ENCODE assay signal across 9 cellular contexts in genomic region chr12:122872815-122873361, GRCh38. TPM values are rescaled to one million over a fixed set of nuclear protein-coding genes. Genes with fewer than 3 reads are reported as not detected.
DNase-seq lines count a peak whose midpoint lies in the region; ATAC-seq and TF ChIP-seq lines count a peak whose summit lies in the region.
"Had no signal": no experiment of that assay in that cellular context is flagged by ENCODE, and none has a peak within 500 bp of the region (broad histone marks: within the 10 kb centered on the region; RNA-seq: fewer than 3 reads in every experiment).

No MANE protein-coding gene starts in this region.

- H3K4ac ChIP-seq in IMR-90 (ENCODE audit: low read depth, low read length): no peak overlapping the region

- H3K4me2 ChIP-seq in BLaER1 (peak overlapping the region; percentile 94), IMR-90 (ENCODE audit: low read depth, low read length) (no peak overlapping the region), neural cell (ENCODE audit: low read length) (peak overlapping the region; percentile 76)

- H4K20me1 ChIP-seq in BLaER1: peaks cover 25% of the 10 kb centered on the region; the same call in 1 of the 2 replicates
- peaks cover 39% of the 10 kb centered on the region for H4K20me1 ChIP-seq in IMR-90 (ENCODE audit: insufficient read depth, low read length)
- H4K20me1 ChIP-seq in neural cell (ENCODE audit: insufficient read depth): no peaks in the 10 kb centered on the region

- H3K9ac ChIP-seq in BLaER1 (peak overlapping the region; percentile 94), IMR-90 (ENCODE audit: low read depth, low read length) (no peak overlapping the region), neural cell (ENCODE audit: low read length) (peak overlapping the region; percentile 78)

- no peak for TF ChIP-seq RAD21 in IMR-90 (IDR thresholded peaks at IDR 0.05; ENCODE audit: low read length)
- no peak for TF ChIP-seq RAD21 in neural cell (conservative IDR thresholded peaks at IDR 0.05)

- H4K8ac ChIP-seq in IMR-90 (ENCODE audit: low read depth in 2 of 2, low read length in 2 of 2): no peak overlapping the region; a peak in 1 of 4 replicates

- H3K23ac ChIP-seq in IMR-90 (ENCODE audit: low read depth, low read length): peak overlapping the region; percentile 1; the same call in 1 of the 2 replicates

- no peaks in the 10 kb centered on the region for H3K9me2 ChIP-seq in neural cell (ENCODE audit: insufficient read depth, low read length)

- H2BK120ac ChIP-seq in IMR-90 (ENCODE audit: low read depth, low read length): no peak overlapping the region; the same call in 1 of the 2 replicates

- H4K91ac ChIP-seq in IMR-90 (ENCODE audit: insufficient read depth, low read depth, low read length): no peak overlapping the region

- H2BK15ac ChIP-seq in IMR-90 (ENCODE audit: low read depth, low read length): no peak overlapping the region

- POLR2A ChIA-PET in IMR-90 (lab: Charles Lee; ENCODE audit: unreplicated experiment): no interaction called here

- no TSS peak for BruUV-seq in IMR-90 (replicated peaks; lab: Mats Ljungman, UMichigan)

- peaks cover 33% of the 10 kb centered on the region for H3K36me3 ChIP-seq in BLaER1
- peaks cover 23% of the 10 kb centered on the region for H3K36me3 ChIP-seq in IMR-90 (ENCODE audit: control insufficient read depth, insufficient read depth, low read length)
- H3K36me3 ChIP-seq in ectodermal cell (ENCODE audit: control insufficient read depth, insufficient read depth, low read length): peaks cover 14% of the 10 kb centered on the region
- H3K36me3 ChIP-seq in neural cell (ENCODE audit: insufficient read depth, low read length): no peaks in the 10 kb centered on the region

- DNase-seq in IMR-90: no peak
- DNase-seq in NCI-H2171 (lab: John Stamatoyannopoulos, UW): no peak
- DNase-seq in kidney glomerular epithelial cell (lab: John Stamatoyannopoulos, UW): no peak
- DNase-seq: EL had no signal

- H3K14ac ChIP-seq in IMR-90 (replicated peaks; ENCODE audit: low read depth, low read length): 0 out of 2 replicates have a peak overlapping the region, but pooled peaks have one; percentile 5

- no peak overlapping the region for H4K5ac ChIP-seq in IMR-90 (ENCODE audit: low read depth, low read length)

- H3K27ac ChIP-seq in BLaER1 (peak overlapping the region; percentile 98), IMR-90 (ENCODE audit: insufficient read depth, low read length) (no peak overlapping the region), ectodermal cell (ENCODE audit: insufficient read depth, low read depth, low read length, poor library complexity, severe bottlenecking) (peak overlapping the region; percentile 52), neural cell (ENCODE audit: low read length) (peak overlapping the region; percentile 97)

- no peak for TF ChIP-seq POLR2A in IMR-90 (IDR thresholded peaks at IDR 0.05; ENCODE audit: low read depth, low read length)

- no peak for TF ChIP-seq EP300 in neural cell (conservative IDR thresholded peaks at IDR 0.05; ENCODE audit: poor library complexity, severe bottlenecking)

- peak overlapping the region; percentile 57 for H2AK9ac ChIP-seq in IMR-90 (replicated peaks; ENCODE audit: low read depth, low read length, poor library complexity)

- H3K79me2 ChIP-seq in neural cell (replicated peaks; ENCODE audit: insufficient read depth, low read length): peaks cover 56% of the 10 kb centered on the region

- no peak overlapping the region for H3K18ac ChIP-seq in IMR-90 (ENCODE audit: low read depth, low read length)

- peaks cover 3% of the 10 kb centered on the region; the same call in 1 of the 2 replicates for H3K9me1 ChIP-seq in IMR-90 (ENCODE audit: insufficient read depth, low read length)

- TF ChIP-seq CTCF in IMR-90 (conservative IDR thresholded peaks at IDR 0.05; ENCODE audit: low read depth, low read length) (no peak), neural cell (IDR thresholded peaks at IDR 0.05; ENCODE audit: poor library complexity, severe bottlenecking) (no peak)

- dilution Hi-C loops in IMR-90 (cut with HindIII; ENCODE audit: low sequenced_read_pairs, unreplicated experiment): no loop called here

- H3K27me3 ChIP-seq in BLaER1: no peaks in the 10 kb centered on the region
- no peaks in the 10 kb centered on the region for H3K27me3 ChIP-seq in IMR-90 (ENCODE audit: control insufficient read depth, insufficient read depth, low read length)
- peaks cover 91% of the 10 kb centered on the region for H3K27me3 ChIP-seq in ectodermal cell (ENCODE audit: control insufficient read depth, insufficient read depth, low read length, poor library complexity, severe bottlenecking)
- no peaks in the 10 kb centered on the region for H3K27me3 ChIP-seq in neural cell (ENCODE audit: insufficient read depth, low read depth, low read length)

- H2AK5ac ChIP-seq in IMR-90 (ENCODE audit: low read depth, low read length): peak overlapping the region; percentile 48; the same call in 1 of the 2 replicates

- peaks cover 94% of the 10 kb centered on the region for H3K4me1 ChIP-seq in BLaER1
- peaks cover 27% of the 10 kb centered on the region for H3K4me1 ChIP-seq in IMR-90 (ENCODE audit: control insufficient read depth, insufficient read depth, low read length)
- H3K4me1 ChIP-seq in ectodermal cell (ENCODE audit: control insufficient read depth, insufficient read depth, low read length): peaks cover 43% of the 10 kb centered on the region

- H3K4me3 ChIP-seq in BLaER1 (peak overlapping the region; percentile 68), IMR-90 (ENCODE audit: insufficient read depth, low read depth, low read length) (no peak overlapping the region), ectodermal cell (ENCODE audit: insufficient read depth, low read depth, low read length) (no peak overlapping the region), neural cell (ENCODE audit: low read length) (peak overlapping the region; percentile 56)

- CTCF ChIA-PET in IMR-90 (lab: Yijun Ruan, JAX): no interaction called here

- H3F3A ChIP-seq in neural cell (ENCODE audit: insufficient read depth, low read length, poor library complexity, severe bottlenecking): peaks cover 12% of the 10 kb centered on the region

- H3K9me3 ChIP-seq in BLaER1 (no peaks in the 10 kb centered on the region), IMR-90 (ENCODE audit: control insufficient read depth, insufficient read depth, low read length) (no peaks in the 10 kb centered on the region), ectodermal cell (ENCODE audit: control insufficient read depth, low read length) (no peaks in the 10 kb centered on the region), neural cell (ENCODE audit: low read length) (no peaks in the 10 kb centered on the region)

- no peak overlapping the region for H2AFZ ChIP-seq in IMR-90 (replicated peaks; ENCODE audit: low read length, poor library complexity)
- H2AFZ ChIP-seq in neural cell (ENCODE audit: low read depth, low read length): no peak overlapping the region

- intact Hi-C loops in IMR-90 (cut with micrococcal nuclease): no loop called here

- H3K79me1 ChIP-seq in IMR-90 (ENCODE audit: low read depth in 1 of 2, low read length in 2 of 2): peaks cover 48 to 90% of the 10 kb centered on the region in 2 experiments

- WGBS in IMR-90 (ENCODE audit: extremely low coverage in 2 of 2, insufficient read length in 1 of 2), 2 experiments: no CpG with 5 or more reads among the region's 12 CpGs
- 30 to 35% methylated on average over 12 of the region's 12 CpGs for WGBS in ectodermal cell, 2 experiments

- no peak overlapping the region for H3K56ac ChIP-seq in IMR-90 (ENCODE audit: extremely low read depth, insufficient read depth, low read length)

- no peak overlapping the region for H2BK5ac ChIP-seq in IMR-90 (ENCODE audit: low read depth, low read length, poor library complexity, severe bottlenecking)

- no peak for ATAC-seq in IMR-90 (ENCODE audit: low read depth)
- no peak for ATAC-seq in GM21423 (IDR thresholded peaks at IDR 0.05; ENCODE audit: unreplicated experiment)
- ATAC-seq in HG03378 (IDR thresholded peaks at IDR 0.05; ENCODE audit: unreplicated experiment): no peak

- no peak overlapping the region for H2BK20ac ChIP-seq in IMR-90 (ENCODE audit: low read depth, low read length)

- in situ Hi-C loops in IMR-90 (cut with MboI; ENCODE audit: low sequenced_read_pairs): loop anchor here (5.0 kb wide), 1 partner anchor 79 kb away; no protein-coding TSS in a partner anchor

TF ChIP-seq in IMR-90, 13 proteins besides CTCF, POLR2A, EP300 and RAD21 (continues in another document):
- peak; percentile 38; the same call in 1 of the 2 replicates for TF ChIP-seq MAFK (IDR thresholded peaks at IDR 0.05; ENCODE audit: low read depth, low read length)

RNA-seq across cellular contexts. Expression of gene VPS37B, which starts 23.0 kb away (rescaled TPM):
- total RNA-seq in IMR-90 (2012; rRNA removed): 8.6 and 13.9 TPM in 2 replicates
- polyA plus RNA-seq in IMR-90 (2012; rRNA removed): 25.7 and 29.9 TPM in 2 replicates
- polyA plus RNA-seq in IMR-90 (2012; cell fraction: cytosol; rRNA removed): 30.2 and 32.2 TPM in 2 replicates
- polyA plus RNA-seq in IMR-90 (2012; cell fraction: nucleus; rRNA removed; ENCODE audit: low replicate concordance): 46.1 and 46.4 TPM in 2 replicates
- polyA plus RNA-seq in ectodermal cell (2013, experiment 1 of 4): 26.1 TPM
- polyA plus RNA-seq in ectodermal cell (2013, experiment 2 of 4): 28.8 TPM
- 21.4 TPM for polyA plus RNA-seq in ectodermal cell (2013, experiment 3 of 4)
- polyA plus RNA-seq in ectodermal cell (2013, experiment 4 of 4): 22.9 TPM
- 30.2 and 36.7 TPM in 2 replicates for polyA plus RNA-seq in neural cell
- 44.3 and 46.3 TPM in 2 replicates for polyA minus RNA-seq in neural cell

RNA-seq across cellular contexts. Expression of gene HIP1R, which starts 37.6 kb away (rescaled TPM):
- total RNA-seq in IMR-90 (2012; rRNA removed): 9.7 and 13.8 TPM in 2 replicates
- polyA plus RNA-seq in IMR-90 (2012; rRNA removed) (18.5 and 20.7 TPM in 2 replicates), neural cell (270 and 297 TPM in 2 replicates)
- polyA plus RNA-seq in IMR-90 (2012; cell fraction: cytosol; rRNA removed): 9.6 and 10.4 TPM in 2 replicates
- polyA plus RNA-seq in IMR-90 (2012; cell fraction: nucleus; rRNA removed; ENCODE audit: low replicate concordance): 96.7 and 158 TPM in 2 replicates
- polyA plus RNA-seq in ectodermal cell (2013, experiment 1 of 4): 29.1 TPM
- polyA plus RNA-seq in ectodermal cell (2013, experiment 2 of 4): 25.8 TPM
- polyA plus RNA-seq in ectodermal cell (2013, experiment 3 of 4): 16.5 TPM
- polyA plus RNA-seq in ectodermal cell (2013, experiment 4 of 4): 20.7 TPM
- polyA minus RNA-seq in neural cell: 112 and 136 TPM in 2 replicates

Comparison
In these comparisons a context has a peak if more than half of its experiments do, and no peak if none do; other contexts are left out.
1. H3K4me3 ChIP-seq: peak in BLaER1 (single experiment) and neural cell (single experiment); none in IMR-90 (single experiment) and ectodermal cell (single experiment).